Comparison of ENCODE assay signal across 16 cellular contexts in genomic region chr1:16180291-16180824, GRCh38. TPM values are rescaled to one million over a fixed set of nuclear protein-coding genes. Genes with fewer than 3 reads are reported as not detected.
DNase-seq lines count a peak whose midpoint lies in the region; TF ChIP-seq lines count a peak whose summit lies in the region.
"Had no signal": no experiment of that assay in that cellular context is flagged by ENCODE, and none has a peak within 500 bp of the region (broad histone marks: within the 10 kb centered on the region; RNA-seq: fewer than 3 reads in every experiment).

No MANE protein-coding gene starts in this region.

- no peak for TF ChIP-seq CTCF in AG10803 (conservative IDR thresholded peaks at IDR 0.05; ENCODE audit: low read length)
- TF ChIP-seq CTCF in PC-9 (conservative IDR thresholded peaks at IDR 0.05), result no peak
- no peak for TF ChIP-seq CTCF in esophagus muscularis mucosa (IDR thresholded peaks at IDR 0.05)

- intact Hi-C loops in PC-9 (cut with micrococcal nuclease; ENCODE audit: unreplicated experiment) (no loop called here), esophagus muscularis mucosa (cut with DNase I) (loop anchor here (5.0 kb wide), 1 partner anchor 38 kb away; no protein-coding TSS in a partner anchor)

- POLR2A ChIA-PET in PC-9 (lab: Charles Lee; ENCODE audit: unreplicated experiment), result no interaction called here

- H3K36me3 ChIP-seq in PC-9 (ENCODE audit: low read depth), result no peaks in the 10 kb centered on the region
- H3K36me3 ChIP-seq in esophagus muscularis mucosa, result no peaks in the 10 kb centered on the region
- H3K36me3 ChIP-seq: BLaER1 had no signal

- H2AFZ ChIP-seq in PC-9, result no peak overlapping the region

- WGBS in esophagus muscularis mucosa, result 89% methylated on average over 13 of the region's 13 CpGs

- DNase-seq in AG10803 (ENCODE audit: low read depth) (peak; percentile 31), PC-9 (peak in 1 of 2 experiments; percentile 61), esophagus muscularis mucosa (ENCODE audit: extremely low spot score) (no peak), renal cortical epithelial cell (ENCODE audit: low read depth) (peak; percentile 73), SHP77 treated with DMSO at 0.1 percent for 48 hours (lab: John Stamatoyannopoulos, UW) (no peak), mesenteric fat pad (ENCODE audit: low spot score) (no peak)
- DNase-seq in activated CD4-positive, alpha-beta T cell treated with anti-CD3 and anti-CD28 coated beads, Interleukin-2, amount 50 U/mL, for 4 hours, result no peak
- no peak for DNase-seq in activated effector memory CD4-positive, alpha-beta T cell treated with Interleukin-2 at 50 U/mL for 16 hours
- DNase-seq: activated CD8-positive, alpha-beta memory T cell treated with anti-CD3 and anti-CD28 coated beads, Interleukin-2, amount 10 ng/mL, durations not matched to agents 7 days and 5 days; dermis blood vessel endothelial cell; glutamatergic neuron; NCI-H1417 treated with DMSO at 0.1 percent for 48 hours; NCI-H524; SHP77; stimulated activated CD8-positive, alpha-beta memory T cell treated with anti-CD3 and anti-CD28 coated beads, Interleukin-4, amount 100 ng/mL, for 48 hours had no signal

- H3K27ac ChIP-seq in PC-9, result peak overlapping the region; percentile 93
- peak overlapping the region; percentile 82 to 91 (median 89) for H3K27ac ChIP-seq in esophagus muscularis mucosa (replicated peaks in 1 of 4)
- H3K27ac ChIP-seq: BLaER1 had no signal

- H3K4me2 ChIP-seq in PC-9, result no peak overlapping the region
- H3K4me2 ChIP-seq: BLaER1 had no signal

- H3K9me3 ChIP-seq in PC-9 (ENCODE audit: insufficient read depth, low read depth) (no peaks in the 10 kb centered on the region), esophagus muscularis mucosa (no peaks in the 10 kb centered on the region)
- H3K9me3 ChIP-seq: BLaER1 had no signal

- peaks cover 95% of the 10 kb centered on the region for H3K4me1 ChIP-seq in PC-9 (replicated peaks; ENCODE audit: insufficient read depth)
- peaks cover 44 to 80% (median 69%) of the 10 kb centered on the region in 4 donors for H3K4me1 ChIP-seq in esophagus muscularis mucosa

- H3K9me2 ChIP-seq in PC-9 (ENCODE audit: insufficient read depth), result no peaks in the 10 kb centered on the region

- H4K20me1 ChIP-seq in PC-9 (ENCODE audit: insufficient read depth), result no peaks in the 10 kb centered on the region
- H4K20me1 ChIP-seq: BLaER1 had no signal

- BruUV-seq in PC-9 (replicated peaks; lab: Mats Ljungman, UMichigan), result no TSS peak

- H3K4me3 ChIP-seq in AG10803 (ENCODE audit: low read length), result no peak overlapping the region
- H3K4me3 ChIP-seq in PC-9, result no peak overlapping the region
- H3K4me3 ChIP-seq in esophagus muscularis mucosa, result no peak overlapping the region
- H3K4me3 ChIP-seq: BLaER1 had no signal

- peaks cover 11% of the 10 kb centered on the region for H3K79me2 ChIP-seq in PC-9 (ENCODE audit: low read depth)

- CTCF ChIA-PET in PC-9 (lab: Charles Lee), result interaction anchor here (1.2 to 1.3 kb wide), 2 partner anchors 98 to 102 kb away, joined by 3 to 5 read pairs; no protein-coding TSS in a partner anchor

- H3F3A ChIP-seq in PC-9 (ENCODE audit: insufficient read depth, low read depth), result peaks cover 68% of the 10 kb centered on the region

- TF ChIP-seq EP300 in esophagus muscularis mucosa (IDR thresholded peaks at IDR 0.05), result no peak

- TF ChIP-seq POLR2A in esophagus muscularis mucosa (IDR thresholded peaks at IDR 0.05; ENCODE audit: low read depth), result no peak

- H3K27me3 ChIP-seq in PC-9 (ENCODE audit: insufficient read depth, low read depth), result no peaks in the 10 kb centered on the region
- H3K27me3 ChIP-seq in esophagus muscularis mucosa, result no peaks in the 10 kb centered on the region
- H3K27me3 ChIP-seq: BLaER1 had no signal

RNA-seq across cellular contexts. Expression of gene EPHA2, which starts 24.5 kb away (rescaled TPM):
- total RNA-seq in PC-9 (2021) (48.3 and 65.8 TPM in 2 replicates), esophagus muscularis mucosa (10 to 100 TPM in 2 of 4 donors, 1 to 10 TPM in 2; 5.8 to 15.7 (median 11.3) TPM), renal cortical epithelial cell (104 and 146 TPM in 2 replicates), mesenteric fat pad (17.6 TPM)
- total RNA-seq: activated CD8-positive, alpha-beta memory T cell treated with anti-CD3 and anti-CD28 coated beads, Interleukin-2, amount 10 ng/mL, durations not matched to agents 7 days and 5 days had no signal

RNA-seq across cellular contexts. Expression of gene ARHGEF19, which starts 32.1 kb away (rescaled TPM):
- total RNA-seq in PC-9 (2021) (38.5 and 44.3 TPM in 2 replicates), esophagus muscularis mucosa (1 to 10 TPM; 3.3 to 4.6 (median 3.9) TPM), renal cortical epithelial cell (2.3 and 3.3 TPM in 2 replicates), mesenteric fat pad (6.7 TPM)

RNA-seq across cellular contexts. Expression of gene CPLANE2, which starts 56.6 kb away (rescaled TPM):
- total RNA-seq in PC-9 (2021) (4.5 and 6.1 TPM in 2 replicates), esophagus muscularis mucosa (10 to 100 TPM in 2 of 4 donors, 1 to 10 TPM in 2; 7.5 to 26.0 (median 12.2) TPM), renal cortical epithelial cell (3.3 and 10.8 TPM in 2 replicates), mesenteric fat pad (1.9 TPM)

Comparison
In these comparisons a context has a peak if more than half of its experiments do, and no peak if none do; other contexts are left out.
1. DNase-seq: peak in AG10803 (single experiment) and renal cortical epithelial cell (single experiment); none in esophagus muscularis mucosa (single experiment), SHP77 treated with DMSO at 0.1 percent for 48 hours (single experiment), activated CD4-positive, alpha-beta T cell treated with anti-CD3 and anti-CD28 coated beads, Interleukin-2, amount 50 U/mL, for 4 hours (0 of 2), activated effector memory CD4-positive, alpha-beta T cell treated with Interleukin-2 at 50 U/mL for 16 hours (single experiment) and mesenteric fat pad (single experiment).